ENCODE assay signal across 19 cellular contexts in the genomic region with DNA sequence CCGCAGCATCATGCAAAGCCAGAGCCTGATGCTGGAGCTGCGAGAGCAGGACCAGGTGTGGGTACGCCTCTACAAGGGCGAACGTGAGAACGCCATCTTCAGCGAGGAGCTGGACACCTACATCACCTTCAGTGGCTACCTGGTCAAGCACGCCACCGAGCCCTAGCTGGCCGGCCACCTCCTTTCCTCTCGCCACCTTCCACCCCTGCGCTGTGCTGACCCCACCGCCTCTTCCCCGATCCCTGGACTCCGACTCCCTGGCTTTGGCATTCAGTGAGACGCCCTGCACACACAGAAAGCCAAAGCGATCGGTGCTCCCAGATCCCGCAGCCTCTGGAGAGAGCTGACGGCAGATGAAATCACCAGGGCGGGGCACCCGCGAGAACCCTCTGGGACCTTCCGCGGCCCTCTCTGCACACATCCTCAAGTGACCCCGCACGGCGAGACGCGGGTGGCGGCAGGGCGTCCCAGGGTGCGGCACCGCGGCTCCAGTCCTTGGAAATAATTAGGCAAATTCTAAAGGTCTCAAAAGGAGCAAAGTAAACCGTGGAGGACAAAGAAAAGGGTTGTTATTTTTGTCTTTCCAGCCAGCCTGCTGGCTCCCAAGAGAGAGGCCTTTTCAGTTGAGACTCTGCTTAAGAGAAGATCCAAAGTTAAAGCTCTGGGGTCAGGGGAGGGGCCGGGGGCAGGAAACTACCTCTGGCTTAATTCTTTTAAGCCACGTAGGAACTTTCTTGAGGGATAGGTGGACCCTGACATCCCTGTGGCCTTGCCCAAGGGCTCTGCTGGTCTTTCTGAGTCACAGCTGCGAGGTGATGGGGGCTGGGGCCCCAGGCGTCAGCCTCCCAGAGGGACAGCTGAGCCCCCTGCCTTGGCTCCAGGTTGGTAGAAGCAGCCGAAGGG. TPM values are rescaled to one million over a fixed set of nuclear protein-coding genes. Genes with fewer than 3 reads are reported as not detected.
A peak's percentile ranks its signal among the peaks of the same experiment; 100 is the strongest.
DNase-seq lines count a peak whose midpoint lies in the region; ATAC-seq, FAIRE-seq and TF ChIP-seq lines count a peak whose summit lies in the region.
"Had no signal": no experiment of that assay in that cellular context is flagged by ENCODE, and none has a peak within 500 bp of the region (broad histone marks: within the 10 kb centered on the region; RNA-seq: fewer than 3 reads in every experiment).

No MANE protein-coding gene starts in this region.

- H3K4me1 ChIP-seq in PC-3 (ENCODE audit: insufficient read depth, low read length) (no peaks in the 10 kb centered on the region), small intestine (ENCODE audit: control insufficient read depth in 2 of 2, insufficient read depth in 1 of 2, low read depth in 1 of 2, low read length in 1 of 2) (no peaks in the 10 kb centered on the region), body of pancreas (peaks cover 3% of the 10 kb centered on the region)

- H4K20me1 ChIP-seq in PC-3 (ENCODE audit: low read length), result no peaks in the 10 kb centered on the region

- H3K36me3 ChIP-seq in PC-3 (ENCODE audit: low read depth, low read length) (no peaks in the 10 kb centered on the region), small intestine (ENCODE audit: control insufficient read depth in 2 of 2, insufficient read depth in 2 of 2, low read length in 2 of 2) (no peaks in the 10 kb centered on the region), body of pancreas (replicated peaks in 1 of 2; ENCODE audit: insufficient read depth in 1 of 2, low read depth in 2 of 2) (no peaks in the 10 kb centered on the region)
- H3K36me3 ChIP-seq: WERI-Rb-1 had no signal

- no peak overlapping the region for H3K9ac ChIP-seq in PC-3 (ENCODE audit: low read length)

- TF ChIP-seq POLR2A in body of pancreas (IDR thresholded peaks at IDR 0.05), result no peak

- intact Hi-C loops in PC-3 (cut with micrococcal nuclease), result no loop called here
- intact Hi-C loops in body of pancreas (cut with DNase I), result no loop called here

- H3K79me2 ChIP-seq in PC-3 (ENCODE audit: low read length), result no peaks in the 10 kb centered on the region

- TF ChIP-seq CTCF in PC-3 (conservative IDR thresholded peaks at IDR 0.05; ENCODE audit: low read depth, low read length) (no peak), body of pancreas (IDR thresholded peaks at IDR 0.05) (no peak)

- FAIRE-seq in small intestine (lab: Jason Lieb, UNC), result no peak
- FAIRE-seq: K562 had no signal

- DNase-seq in ELF-1 (ENCODE audit: low read depth, low spot score) (peak; percentile 33), PC-3 (peak; percentile 22), small intestine (peak; percentile 43), G401 (ENCODE audit: low spot score) (no peak), body of pancreas (no peak), T-helper 1 cell (no peak)
- DNase-seq: activated CD8-positive, alpha-beta T cell treated with anti-CD3 and anti-CD28 coated beads for 36 hours; activated T-cell treated with anti-CD3 and anti-CD28 coated beads, Interleukin-2, amount 50 U/mL, for 24 hours; lower lobe of right lung; NCI-H2029 treated with DMSO at 0.1 percent for 48 hours; NCI-H524 treated with DMSO at 0.1 percent for 48 hours; WERI-Rb-1 had no signal

- H3K9me2 ChIP-seq in PC-3 (replicated peaks; ENCODE audit: low read length), result no peaks in the 10 kb centered on the region

- ATAC-seq in PC-3 (no peak), body of pancreas (no peak)
- ATAC-seq: activated CD8-positive, alpha-beta T cell treated with anti-CD3 and anti-CD28 coated beads for 36 hours; HCT116; K562; lower lobe of right lung; stimulated activated memory B cell treated with anti-CD40 and anti-IgM and Interleukin-4, amounts not matched to agents 10 μg/mL and 1 μg/mL and 100 μg/mL, for 72 hours had no signal

- 53 to 77% (median 61%) methylated on average over 41 of the region's 41 CpGs for WGBS in small intestine, 3 donors
- WGBS in body of pancreas, 2 donors, result 72 to 81% methylated on average over 14 to 39 of the region's 41 CpGs

- H2AFZ ChIP-seq in PC-3 (ENCODE audit: low read length), result no peak overlapping the region

- no peaks in the 10 kb centered on the region for H3F3A ChIP-seq in PC-3 (ENCODE audit: low read length, unreplicated experiment)

- POLR2A ChIA-PET in PC-3 (lab: Charles Lee; ENCODE audit: unreplicated experiment), result no interaction called here

- H3K4me2 ChIP-seq in PC-3 (ENCODE audit: low read length), result no peak overlapping the region

- BruUV-seq in PC-3 (replicated peaks; lab: Mats Ljungman, UMichigan), result no TSS peak

- H3K9me3 ChIP-seq in PC-3 (ENCODE audit: low read length) (no peaks in the 10 kb centered on the region), small intestine (ENCODE audit: control insufficient read depth, low read depth) (no peaks in the 10 kb centered on the region), body of pancreas (no peaks in the 10 kb centered on the region)
- H3K9me3 ChIP-seq: lower lobe of right lung, upper lobe of left lung had no signal

- H3K27ac ChIP-seq in PC-3 (ENCODE audit: low read length) (no peak overlapping the region), layer of hippocampus (ENCODE audit: low read depth, low read length) (peak overlapping the region; percentile 43), small intestine (ENCODE audit: low read depth in 1 of 2, low read length in 1 of 2) (no peak overlapping the region), body of pancreas (no peak overlapping the region)
- H3K27ac ChIP-seq: epithelial cell of prostate, lower lobe of right lung, upper lobe of left lung, WERI-Rb-1 had no signal

- H3K27me3 ChIP-seq in PC-3 (ENCODE audit: low read length) (no peaks in the 10 kb centered on the region), layer of hippocampus (ENCODE audit: control insufficient read depth, insufficient read depth, low read length) (no peaks in the 10 kb centered on the region), small intestine (ENCODE audit: control insufficient read depth in 2 of 2, insufficient read depth in 2 of 2, low read length in 2 of 2) (no peaks in the 10 kb centered on the region), body of pancreas (no peaks in the 10 kb centered on the region)
- H3K27me3 ChIP-seq: upper lobe of left lung had no signal

- H3K4me3 ChIP-seq in PC-3 (ENCODE audit: low read length) (no peak overlapping the region), small intestine (ENCODE audit: low read depth in 1 of 2, low read length in 2 of 2) (no peak overlapping the region), body of pancreas (no peak overlapping the region)
- H3K4me3 ChIP-seq: K562, lower lobe of right lung, upper lobe of left lung had no signal

- CTCF ChIA-PET in PC-3 (lab: Charles Lee), result interaction anchor here (0.6 kb wide), 2 partner anchors 30 to 170 kb away, joined by 3 read pairs; no protein-coding TSS in a partner anchor

- in situ Hi-C loops in G401 (cut with HindIII; ENCODE audit: low sequenced_read_pairs), result no loop called here

RNA-seq across cellular contexts. Expression of gene C1QTNF1, which starts 24.2 kb away (rescaled TPM):
- total RNA-seq in PC-3 (2014; rRNA removed) (18.6 and 21.0 TPM in 2 replicates), body of pancreas (10 to 100 TPM in 1 of 2 donors, 1 to 10 TPM in 1; 8.3 to 50.1 TPM)
- polyA plus RNA-seq in small intestine, result 10 to 100 TPM in 1 of 3 donors, 1 to 10 TPM in 1, under 1 TPM in 1; 0.67 to 57.4 (median 2.4) TPM
- total RNA-seq in G401 (2014; rRNA removed; shearing (Covaris generic)), result not detected in 2 replicates
- total RNA-seq: T-helper 1 cell treated with Interleukin-12 subunit alpha and Interleukin-12 subunit beta and Interleukin-4 antibody, amounts not matched to agents 30 ng/mL and 1 ng/mL, for 36 hours had no signal
- polyA plus RNA-seq: K562 had no signal

RNA-seq across cellular contexts. Expression of gene ENGASE, which starts 26.4 kb away (rescaled TPM):
- total RNA-seq in PC-3 (2014; rRNA removed) (34.5 and 58.1 TPM in 2 replicates), body of pancreas (10 to 100 TPM; 24.9 to 50.8 TPM)
- polyA plus RNA-seq in small intestine, result 10 to 100 TPM; 17.6 to 36.2 (median 25.7) TPM
- 13.2 and 17.1 TPM in 2 replicates for total RNA-seq in G401 (2014; rRNA removed; shearing (Covaris generic))

RNA-seq across cellular contexts. Expression of gene CANT1, which starts 38.6 kb away (rescaled TPM):
- total RNA-seq in PC-3 (2014; rRNA removed) (191 and 220 TPM in 2 replicates), body of pancreas (10 to 100 TPM; 12.5 to 17.5 TPM)
- polyA plus RNA-seq in small intestine, result 10 to 100 TPM; 16.8 to 90.5 (median 20.3) TPM
- 66.1 and 80.1 TPM in 2 replicates for total RNA-seq in G401 (2014; rRNA removed; shearing (Covaris generic))

Comparison
In these comparisons a context has a peak if more than half of its experiments do, and no peak if none do; other contexts are left out.
1. DNase-seq: peak in ELF-1 (single experiment), PC-3 (single experiment) and small intestine (single experiment); none in G401 (single experiment), body of pancreas (0 of 4) and T-helper 1 cell (0 of 5).